ENCODE assay signal across 1 cellular context in the genomic region with DNA sequence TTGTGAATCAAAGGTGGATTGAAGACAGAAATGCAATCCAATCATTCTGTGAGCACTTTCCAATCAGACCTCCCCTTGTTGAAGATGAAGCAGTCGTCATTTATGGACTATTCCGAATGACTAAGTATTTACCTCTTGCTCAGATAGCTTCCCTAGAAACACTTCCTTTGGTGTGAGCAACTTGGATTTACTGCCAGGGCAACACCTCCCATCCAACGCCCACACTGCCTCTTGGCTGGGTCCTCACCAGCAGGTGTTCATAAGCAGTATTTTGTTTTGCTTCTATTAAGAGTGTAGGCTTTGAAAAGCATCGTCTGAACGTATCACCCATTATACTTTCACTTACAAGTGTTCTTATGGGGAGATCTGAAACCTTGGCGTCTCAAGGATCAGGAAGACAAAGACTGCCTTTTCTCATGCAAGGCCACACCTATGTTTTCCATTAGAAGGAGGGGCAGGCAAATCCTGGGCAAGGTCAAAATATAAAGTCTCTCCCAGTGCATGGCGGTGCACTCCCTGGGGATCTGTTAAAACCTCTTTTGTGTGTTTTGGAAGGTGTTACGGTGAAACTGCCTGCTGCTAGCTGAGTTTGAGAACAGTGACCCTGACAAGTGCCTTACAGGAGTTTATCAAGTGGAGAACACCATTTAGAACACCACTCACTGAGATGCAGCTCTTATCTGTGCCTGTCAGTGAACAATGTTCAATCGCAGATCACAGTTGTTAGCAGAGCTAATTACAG.
TF ChIP-seq lines count a peak whose summit lies in the region.

No MANE protein-coding gene starts in this region.

TF ChIP-seq in H1, 55 proteins besides CTCF, POLR2A, EP300 and RAD21:
- no peak for TF ChIP-seq NANOG (IDR thresholded peaks at IDR 0.05; ENCODE audit: insufficient read depth, low read depth, low read length, poor library complexity, severe bottlenecking)
- TF ChIP-seq BRCA1 (IDR thresholded peaks at IDR 0.05; ENCODE audit: low read depth, low read length): no peak
- TF ChIP-seq GABPA (IDR thresholded peaks at IDR 0.05; ENCODE audit: borderline replicate concordance, insufficient read depth, low read length): no peak
